ENCODE assay signal across 20 cellular contexts in genomic region chr11:71996517-71996916, GRCh38. TPM values are rescaled to one million over a fixed set of nuclear protein-coding genes. Genes with fewer than 3 reads are reported as not detected.
DNase-seq lines count a peak whose midpoint lies in the region; ATAC-seq and TF ChIP-seq lines count a peak whose summit lies in the region.
"Had no signal": no experiment of that assay in that cellular context is flagged by ENCODE, and none has a peak within 500 bp of the region (broad histone marks: within the 10 kb centered on the region; RNA-seq: fewer than 3 reads in every experiment).

No MANE protein-coding gene starts in this region.

- H3K4me1 ChIP-seq in mammary epithelial cell (ENCODE audit: insufficient read depth, low read length) = peaks cover 4% of the 10 kb centered on the region

- H3K4me3 ChIP-seq in mammary epithelial cell (replicated peaks in 1 of 3; ENCODE audit: insufficient read depth in 1 of 3, low read depth in 2 of 3, low read length in 3 of 3) = no peak overlapping the region
- no peak overlapping the region for H3K4me3 ChIP-seq in coronary artery

- BruUV-seq in MCF 10A (replicated peaks; lab: Mats Ljungman, UMichigan) = TSS peak; percentile 37
- BruUV-seq in mammary epithelial cell (replicated peaks; lab: Mats Ljungman, UMichigan) = no TSS peak

- H3K27ac ChIP-seq in mammary epithelial cell (ENCODE audit: insufficient read depth, low read depth, low read length) (no peak overlapping the region), coronary artery (no peak overlapping the region)
- H3K27ac ChIP-seq: 22Rv1 had no signal

- 90% methylated on average over 3 of the region's 4 CpGs for WGBS in mammary epithelial cell (ENCODE audit: low coverage, missing lambda C conversion rate)

- H3K27me3 ChIP-seq in mammary epithelial cell (ENCODE audit: insufficient read depth, low read length) = no peaks in the 10 kb centered on the region

- DNase-seq in MCF 10A (ENCODE audit: unreplicated experiment) = no peak
- DNase-seq in mammary epithelial cell = no peak
- peak; percentile 28 for DNase-seq in coronary artery (ENCODE audit: low spot score)
- DNase-seq in neural crest cell (ENCODE audit: low read depth, low spot score) = no peak
- DNase-seq in naive thymus-derived CD8-positive, alpha-beta T cell = no peak
- DNase-seq in epidermal melanocyte (ENCODE audit: insufficient read length, low spot score) = no peak
- DNase-seq: AML-193, COR-L47, HCEC 1CT, NCI-H1105 treated with DMSO at 0.1 percent for 48 hours, NCI-H2107, NCI-H2227 treated with DMSO at 0.1 percent for 48 hours, NCI-H510A treated with DMSO at 0.1 percent for 48 hours, NCI-H774, RPMI8226, SIG-M5 had no signal

- H3K9me3 Mint-ChIP-seq in MCF 10A (ENCODE audit: unreplicated experiment) (no peaks in the 10 kb centered on the region), neural crest cell (no peaks in the 10 kb centered on the region)
- no peaks in the 10 kb centered on the region for H3K9me3 Mint-ChIP-seq in naive thymus-derived CD8-positive, alpha-beta T cell

- H3K4me1 Mint-ChIP-seq in MCF 10A (ENCODE audit: insufficient read depth, unreplicated experiment) (peaks cover 5% of the 10 kb centered on the region), neural crest cell (no peaks in the 10 kb centered on the region)
- peaks cover 19 to 56% (median 26%) of the 10 kb centered on the region in 4 donors for H3K4me1 Mint-ChIP-seq in naive thymus-derived CD8-positive, alpha-beta T cell

- H3K27me3 Mint-ChIP-seq in MCF 10A (ENCODE audit: insufficient read depth, unreplicated experiment) = no peaks in the 10 kb centered on the region
- H3K27me3 Mint-ChIP-seq in neural crest cell (ENCODE audit: low read depth) = peaks cover 6% of the 10 kb centered on the region
- H3K27me3 Mint-ChIP-seq in naive thymus-derived CD8-positive, alpha-beta T cell = no peaks in the 10 kb centered on the region

- TF ChIP-seq CTCF in MCF 10A (IDR thresholded peaks at IDR 0.05; ENCODE audit: unreplicated experiment) = no peak
- TF ChIP-seq CTCF in mammary epithelial cell (conservative IDR thresholded peaks at IDR 0.05 in 1 of 2, IDR thresholded peaks at IDR 0.05 in 1 of 2; ENCODE audit: extremely low read depth in 1 of 2, insufficient read depth in 1 of 2, low read depth in 1 of 2, low read length in 2 of 2) = no peak
- TF ChIP-seq CTCF in coronary artery (IDR thresholded peaks at IDR 0.05) = no peak
- TF ChIP-seq CTCF in neural crest cell (conservative IDR thresholded peaks at IDR 0.05) = no peak

- no peaks in the 10 kb centered on the region for H3K36me3 ChIP-seq in mammary epithelial cell (ENCODE audit: insufficient read depth, low read length)

- in situ Hi-C loops in mammary epithelial cell (cut with MboI; ENCODE audit: low sequenced_read_pairs in 2 of 2) = no loop called here

- dilution Hi-C loops in mammary epithelial cell (cut with HindIII; ENCODE audit: low sequenced_read_pairs) = no loop called here

- CTCF ChIA-PET in MCF 10A (lab: Yijun Ruan, JAX) = interaction anchor here (0.8 to 5.9 kb wide), 3 partner anchors 18 to 417 kb away, joined by 3 to 28 read pairs (median 3); no protein-coding TSS in a partner anchor
- CTCF ChIA-PET in mammary epithelial cell (lab: Charles Lee; ENCODE audit: low non-redundant PET) = no interaction called here

- H3K4me3 Mint-ChIP-seq in MCF 10A (ENCODE audit: unreplicated experiment) = no peak overlapping the region
- H3K4me3 Mint-ChIP-seq in neural crest cell = peak overlapping the region; percentile 27
- H3K4me3 Mint-ChIP-seq in naive thymus-derived CD8-positive, alpha-beta T cell = peak overlapping the region in 1 of 10 donors; percentile 38

- H3K36me3 Mint-ChIP-seq in MCF 10A (ENCODE audit: insufficient read depth, unreplicated experiment) (peaks cover 25% of the 10 kb centered on the region), neural crest cell (ENCODE audit: low read depth) (peaks cover 13% of the 10 kb centered on the region)
- peaks cover 0 to 15% (median 0%) of the 10 kb centered on the region in 3 donors for H3K36me3 Mint-ChIP-seq in naive thymus-derived CD8-positive, alpha-beta T cell

- POLR2A ChIA-PET in MCF 10A (lab: Yijun Ruan, JAX) = interaction anchor here (0.5 kb wide), 1 partner anchor 148 kb away, joined by 3 read pairs; no protein-coding TSS in a partner anchor
- POLR2A ChIA-PET in naive thymus-derived CD8-positive, alpha-beta T cell (lab: Charles Lee) = no interaction called here

- no peak overlapping the region for H3K9ac ChIP-seq in mammary epithelial cell (ENCODE audit: insufficient read depth, low read length)

- no peaks in the 10 kb centered on the region for H4K20me1 ChIP-seq in mammary epithelial cell (ENCODE audit: insufficient read depth, low read length)

- H3K79me2 ChIP-seq in mammary epithelial cell (ENCODE audit: insufficient read depth, low read length) = no peaks in the 10 kb centered on the region

- ATAC-seq in GM18502 (IDR thresholded peaks at IDR 0.05; ENCODE audit: poor library complexity, unreplicated experiment) = no peak
- ATAC-seq in naive thymus-derived CD8-positive, alpha-beta T cell = no peak
- ATAC-seq in GM21447 (IDR thresholded peaks at IDR 0.05; ENCODE audit: unreplicated experiment) = no peak
- ATAC-seq: SK-N-SH treated with all-trans-retinoic acid at 6 μM for 48 hours had no signal

- no peak overlapping the region for H3K27ac Mint-ChIP-seq in MCF 10A (ENCODE audit: low read depth, unreplicated experiment)
- no peak overlapping the region for H3K27ac Mint-ChIP-seq in neural crest cell (ENCODE audit: unreplicated experiment)
- peak overlapping the region in 2 of 10 donors; percentile 25 to 52 for H3K27ac Mint-ChIP-seq in naive thymus-derived CD8-positive, alpha-beta T cell

- no peaks in the 10 kb centered on the region for H3K9me3 ChIP-seq in mammary epithelial cell (replicated peaks; ENCODE audit: insufficient read depth, low read length)

- H3K4me2 ChIP-seq in mammary epithelial cell (ENCODE audit: insufficient read depth, low read depth, low read length) = no peak overlapping the region

- H2AFZ ChIP-seq in mammary epithelial cell (ENCODE audit: low read depth, low read length) = no peak overlapping the region

- intact Hi-C loops in MCF 10A (cut with micrococcal nuclease) (no loop called here), mammary epithelial cell (cut with micrococcal nuclease) (no loop called here)

RNA-seq across cellular contexts. Expression of gene IL18BP, which starts 2.2 kb away (rescaled TPM):
- total RNA-seq in MCF 10A (2022) (5.1 and 8.2 TPM in 2 replicates), mammary epithelial cell (1 to 10 TPM; 2.7 to 6.2 TPM), neural crest cell (10.7 and 10.8 TPM in 2 replicates)
- polyA plus RNA-seq in mammary epithelial cell = 1.3 TPM
- 13.1 TPM for polyA minus RNA-seq in mammary epithelial cell
- 10 to 100 TPM; 15.1 to 19.6 TPM for total RNA-seq in naive thymus-derived CD8-positive, alpha-beta T cell
- 10 to 100 TPM in 1 of 3 donors, 1 to 10 TPM in 2; 7.4 to 15.8 (median 8.6) TPM for polyA plus RNA-seq in naive thymus-derived CD8-positive, alpha-beta T cell
